8 cellular contexts compared by ENCODE assay signal in the genomic region with DNA sequence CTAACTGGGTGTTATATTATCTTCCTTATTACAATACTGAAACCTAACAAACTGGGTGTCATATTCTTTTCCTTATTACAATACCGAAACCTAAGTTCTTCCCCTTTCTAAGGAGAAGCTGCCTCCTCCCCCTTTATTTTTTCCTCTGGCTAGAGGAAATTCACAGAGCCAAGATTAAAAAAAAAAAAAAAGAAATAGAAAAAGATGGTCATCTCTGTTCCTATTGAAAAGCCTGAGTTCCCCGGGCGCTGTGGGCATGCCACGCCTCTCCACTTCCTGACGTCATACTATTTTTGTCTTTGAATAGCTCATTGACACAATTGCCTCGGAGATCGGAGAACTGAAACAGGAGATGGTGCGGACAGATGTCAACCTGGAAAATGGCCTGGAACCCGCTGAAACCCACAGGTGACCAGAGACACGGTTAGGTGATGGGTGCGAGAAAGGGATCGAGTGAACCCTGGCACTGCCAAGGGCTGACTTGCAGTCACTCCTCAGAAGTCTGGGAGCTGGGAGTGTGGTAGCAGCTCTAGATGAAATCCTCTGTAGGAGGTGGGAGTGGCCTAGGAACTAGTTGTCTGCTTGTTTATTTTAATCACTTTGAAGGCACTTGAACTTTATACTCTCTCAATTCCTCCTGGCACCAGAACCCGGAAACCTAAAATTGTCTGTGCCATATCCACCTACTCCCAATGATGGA.
DNase-seq lines count a peak whose midpoint lies in the region; ATAC-seq and TF ChIP-seq lines count a peak whose summit lies in the region.

No MANE protein-coding gene starts in this region.

- H2AK9ac ChIP-seq in IMR-90 (replicated peaks; ENCODE audit: low read depth, low read length, poor library complexity), result peak overlapping the region; percentile 52

- H3K4me1 Mint-ChIP-seq in GM23338, result peaks cover 22% of the 10 kb centered on the region

- peaks cover 2% of the 10 kb centered on the region for H3K27me3 Mint-ChIP-seq in GM23338 (ENCODE audit: insufficient read depth, low read depth, poor library complexity)

- H2AK5ac ChIP-seq in IMR-90 (ENCODE audit: low read depth, low read length), result no peak overlapping the region

- no peaks in the 10 kb centered on the region for H3K79me2 ChIP-seq in GM23338 (replicated peaks; ENCODE audit: insufficient read depth)

- intact Hi-C loops in IMR-90 (cut with micrococcal nuclease), result no loop called here

- peaks cover 3% of the 10 kb centered on the region for H3K9me2 ChIP-seq in GM23338 (ENCODE audit: insufficient read depth)

- H4K91ac ChIP-seq in IMR-90 (ENCODE audit: insufficient read depth, low read depth, low read length), result no peak overlapping the region

- no peaks in the 10 kb centered on the region for H3K27me3 ChIP-seq in IMR-90 (ENCODE audit: control insufficient read depth, insufficient read depth, low read length)
- no peaks in the 10 kb centered on the region for H3K27me3 ChIP-seq in cardiac muscle cell
- H3K27me3 ChIP-seq in skeletal muscle satellite cell (ENCODE audit: control insufficient read depth, insufficient read depth, low read length), result no peaks in the 10 kb centered on the region
- H3K27me3 ChIP-seq in GM23338 (ENCODE audit: insufficient read depth), result no peaks in the 10 kb centered on the region

- peaks cover 40 to 82% of the 10 kb centered on the region in 2 experiments for H3K79me1 ChIP-seq in IMR-90 (ENCODE audit: low read depth in 1 of 2, low read length in 2 of 2)

- peaks cover 31% of the 10 kb centered on the region for H3K9me1 ChIP-seq in IMR-90 (ENCODE audit: insufficient read depth, low read length)

- H3K4me3 ChIP-seq in IMR-90 (ENCODE audit: insufficient read depth, low read depth, low read length), result no peak overlapping the region
- H3K4me3 ChIP-seq in cardiac muscle cell, result no peak overlapping the region
- H3K4me3 ChIP-seq in skeletal muscle satellite cell (ENCODE audit: low read length), result peak overlapping the region; percentile 52
- no peak overlapping the region for H3K4me3 ChIP-seq in GM23338

- no peak overlapping the region for H3K18ac ChIP-seq in IMR-90 (ENCODE audit: low read depth, low read length)

- no peak overlapping the region for H3K23ac ChIP-seq in IMR-90 (ENCODE audit: low read depth, low read length)

- peak overlapping the region; percentile 48; the same call in 1 of the 2 replicates for H3K14ac ChIP-seq in IMR-90 (replicated peaks; ENCODE audit: low read depth, low read length)

- CTCF ChIA-PET in IMR-90 (lab: Yijun Ruan, JAX), result no interaction called here

- no TSS peak for BruUV-seq in IMR-90 (replicated peaks; lab: Mats Ljungman, UMichigan)

- POLR2A ChIA-PET in IMR-90 (lab: Charles Lee; ENCODE audit: unreplicated experiment), result no interaction called here

- H4K8ac ChIP-seq in IMR-90 (ENCODE audit: low read depth in 2 of 2, low read length in 2 of 2), result no peak overlapping the region

- no peak for TF ChIP-seq POLR2A in IMR-90 (IDR thresholded peaks at IDR 0.05; ENCODE audit: low read depth, low read length)

- H3K9ac ChIP-seq in IMR-90 (ENCODE audit: low read depth, low read length) (no peak overlapping the region), skeletal muscle satellite cell (ENCODE audit: low read depth, low read length) (no peak overlapping the region)

- peaks cover 24% of the 10 kb centered on the region for H3K36me3 ChIP-seq in IMR-90 (ENCODE audit: control insufficient read depth, insufficient read depth, low read length)
- no peaks in the 10 kb centered on the region for H3K36me3 ChIP-seq in cardiac muscle cell
- no peaks in the 10 kb centered on the region for H3K36me3 ChIP-seq in skeletal muscle satellite cell (ENCODE audit: insufficient read depth, low read length)
- no peaks in the 10 kb centered on the region for H3K36me3 ChIP-seq in GM23338 (ENCODE audit: insufficient read depth)

- H3K4me1 ChIP-seq in IMR-90 (ENCODE audit: control insufficient read depth, insufficient read depth, low read length) (peaks cover 12% of the 10 kb centered on the region), cardiac muscle cell (ENCODE audit: low read depth) (peaks cover 26% of the 10 kb centered on the region), skeletal muscle satellite cell (ENCODE audit: control insufficient read depth, insufficient read depth, low read length) (peaks cover 13% of the 10 kb centered on the region), GM23338 (ENCODE audit: insufficient read depth) (no peaks in the 10 kb centered on the region)

- no peaks in the 10 kb centered on the region for H3K9me3 Mint-ChIP-seq in GM23338

- H3K4ac ChIP-seq in IMR-90 (ENCODE audit: low read depth, low read length), result 0 out of 2 replicates have a peak overlapping the region, but pooled peaks have one; percentile 10

- no peak overlapping the region; the same call in 1 of the 2 replicates for H2BK20ac ChIP-seq in IMR-90 (ENCODE audit: low read depth, low read length)

- DNase-seq in IMR-90 (no peak), RPMI8226 (peak; percentile 60), cardiac muscle cell (ENCODE audit: low read depth in 1 of 2, low spot score in 1 of 2) (no peak), GM23338 (ENCODE audit: low spot score) (no peak)
- DNase-seq in activated effector memory CD4-positive, alpha-beta T cell treated with anti-CD3 and anti-CD28 coated beads, Interleukin-2, amount 50 U/mL, for 16 hours, result no peak
- DNase-seq in stimulated activated CD4-positive, alpha-beta T cell treated with anti-CD3 and anti-CD28 coated beads, Interleukin-2, amount 100 ng/mL, for 24 hours, result no peak

- dilution Hi-C loops in IMR-90 (cut with HindIII; ENCODE audit: low sequenced_read_pairs, unreplicated experiment), result no loop called here

- no peaks in the 10 kb centered on the region for H3F3A ChIP-seq in GM23338 (replicated peaks; ENCODE audit: low read depth)

- H2AFZ ChIP-seq in IMR-90 (replicated peaks; ENCODE audit: low read length, poor library complexity) (peak overlapping the region; percentile 26), GM23338 (no peak overlapping the region)

- H3K27ac Mint-ChIP-seq in GM23338, result no peak overlapping the region

- 91% methylated on average over 7 of the region's 13 CpGs; no CpG with 5 or more reads in 1 of the 2 experiments for WGBS in IMR-90 (ENCODE audit: extremely low coverage in 2 of 2, insufficient read length in 1 of 2), 2 experiments

- H3K27ac ChIP-seq in IMR-90 (ENCODE audit: insufficient read depth, low read length), result no peak overlapping the region
- peak overlapping the region; percentile 77 for H3K27ac ChIP-seq in cardiac muscle cell
- no peak overlapping the region for H3K27ac ChIP-seq in GM23338 (ENCODE audit: low read depth)

- no peak overlapping the region for H2BK120ac ChIP-seq in IMR-90 (ENCODE audit: low read depth, low read length)

- no peak overlapping the region for H3K4me2 ChIP-seq in IMR-90 (ENCODE audit: low read depth, low read length)
- peak overlapping the region; percentile 39 for H3K4me2 ChIP-seq in skeletal muscle satellite cell (ENCODE audit: low read length)
- no peak overlapping the region for H3K4me2 ChIP-seq in GM23338

- H3K9me3 ChIP-seq in IMR-90 (ENCODE audit: control insufficient read depth, insufficient read depth, low read length) (no peaks in the 10 kb centered on the region), cardiac muscle cell (ENCODE audit: low read depth) (no peaks in the 10 kb centered on the region), skeletal muscle satellite cell (replicated peaks; ENCODE audit: low read length) (no peaks in the 10 kb centered on the region)

- H2BK5ac ChIP-seq in IMR-90 (ENCODE audit: low read depth, low read length, poor library complexity, severe bottlenecking), result no peak overlapping the region

- in situ Hi-C loops in IMR-90 (cut with MboI; ENCODE audit: low sequenced_read_pairs), result no loop called here

- no peak overlapping the region for H3K56ac ChIP-seq in IMR-90 (ENCODE audit: extremely low read depth, insufficient read depth, low read length)

- H4K5ac ChIP-seq in IMR-90 (ENCODE audit: low read depth, low read length), result no peak overlapping the region

- H4K20me1 ChIP-seq in IMR-90 (ENCODE audit: insufficient read depth, low read length) (peaks cover 34% of the 10 kb centered on the region; the same call in 1 of the 2 replicates), GM23338 (replicated peaks; ENCODE audit: insufficient read depth) (no peaks in the 10 kb centered on the region)

- TF ChIP-seq RAD21 in IMR-90 (IDR thresholded peaks at IDR 0.05; ENCODE audit: low read length), result no peak

- no peak for TF ChIP-seq CTCF in IMR-90 (conservative IDR thresholded peaks at IDR 0.05; ENCODE audit: low read depth, low read length)
- TF ChIP-seq CTCF in cardiac muscle cell (IDR thresholded peaks at IDR 0.05; ENCODE audit: low read depth, low read length), result no peak
- TF ChIP-seq CTCF in GM23338 (conservative IDR thresholded peaks at IDR 0.05; ENCODE audit: low read depth in 2 of 2), result no peak

- no peaks in the 10 kb centered on the region for H3K36me3 Mint-ChIP-seq in GM23338 (ENCODE audit: low read depth)

- ATAC-seq in IMR-90 (ENCODE audit: low read depth) (peak; percentile 33), GM23338 (no peak), GM18520 (IDR thresholded peaks at IDR 0.05; ENCODE audit: unreplicated experiment) (no peak)

- H2BK15ac ChIP-seq in IMR-90 (ENCODE audit: low read depth, low read length), result no peak overlapping the region

- no peak overlapping the region for H3K4me3 Mint-ChIP-seq in GM23338

TF ChIP-seq in IMR-90, 13 proteins besides CTCF, POLR2A, EP300 and RAD21 (continues in another document):
- TF ChIP-seq, protein P1, sequence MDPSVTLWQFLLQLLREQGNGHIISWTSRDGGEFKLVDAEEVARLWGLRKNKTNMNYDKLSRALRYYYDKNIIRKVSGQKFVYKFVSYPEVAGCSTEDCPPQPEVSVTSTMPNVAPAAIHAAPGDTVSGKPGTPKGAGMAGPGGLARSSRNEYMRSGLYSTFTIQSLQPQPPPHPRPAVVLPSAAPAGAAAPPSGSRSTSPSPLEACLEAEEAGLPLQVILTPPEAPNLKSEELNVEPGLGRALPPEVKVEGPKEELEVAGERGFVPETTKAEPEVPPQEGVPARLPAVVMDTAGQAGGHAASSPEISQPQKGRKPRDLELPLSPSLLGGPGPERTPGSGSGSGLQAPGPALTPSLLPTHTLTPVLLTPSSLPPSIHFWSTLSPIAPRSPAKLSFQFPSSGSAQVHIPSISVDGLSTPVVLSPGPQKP (IDR thresholded peaks at IDR 0.05; ENCODE audit: borderline replicate concordance, low read depth, low read length), result no peak

TF ChIP-seq in GM23338, 12 proteins besides CTCF, POLR2A, EP300 and RAD21 (continues in another document):
- TF ChIP-seq EZH2 (IDR thresholded peaks at IDR 0.05; ENCODE audit: low read depth, unreplicated experiment), result no peak
